Comparison of ENCODE assay signal across 16 cellular contexts in the genomic region with DNA sequence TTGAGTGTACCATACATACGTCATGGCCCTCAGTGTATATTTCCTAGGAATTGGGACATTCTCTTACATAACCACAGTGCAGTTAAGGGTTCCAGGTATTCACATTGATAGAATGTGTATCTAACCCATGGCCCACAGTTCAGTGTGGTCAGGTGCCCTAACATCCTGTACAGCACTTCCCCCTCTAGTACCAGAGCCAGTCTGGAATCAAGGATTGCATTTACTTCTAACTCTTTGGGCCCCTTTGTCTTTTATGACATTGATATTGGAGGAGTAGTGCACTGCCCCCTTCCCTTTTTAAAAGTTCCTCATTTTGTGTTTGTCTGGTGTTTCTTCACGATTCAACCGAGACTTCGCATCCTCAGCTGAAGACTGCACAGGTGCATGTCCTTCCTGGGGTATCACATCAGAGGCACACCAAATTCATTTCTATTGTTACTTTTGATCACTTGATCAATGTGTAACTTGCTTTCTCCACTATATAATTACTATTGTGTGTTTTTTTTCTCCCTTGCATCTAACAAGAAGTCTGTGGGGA. TPM values are rescaled to one million over a fixed set of nuclear protein-coding genes. Genes with fewer than 3 reads are reported as not detected.
"Had no signal": no experiment of that assay in that cellular context is flagged by ENCODE, and none has a peak within 500 bp of the region (broad histone marks: within the 10 kb centered on the region; RNA-seq: fewer than 3 reads in every experiment).

No MANE protein-coding gene starts in this region.

- H3K36me3 Mint-ChIP-seq: activated naive CD4-positive, alpha-beta T cell treated with anti-CD3 and anti-CD28 coated beads, Interleukin-2, amount 10 ng/mL, durations not matched to agents 7 days and 5 days had no signal

- H3K9me3 Mint-ChIP-seq: activated CD8-positive, alpha-beta T cell treated with anti-CD3 and anti-CD28 coated beads for 36 hours; activated naive CD4-positive, alpha-beta T cell treated with anti-CD3 and anti-CD28 coated beads, Interleukin-2, amount 10 ng/mL, durations not matched to agents 7 days and 5 days; nephron; stimulated activated naive CD8-positive, alpha-beta T cell treated with anti-CD3 and anti-CD28 coated beads, Interleukin-15, amount 100 ng/mL, for 72 hours had no signal

- H3K4me3 ChIP-seq: adrenal gland, coronary artery, mucosa of descending colon, thoracic aorta had no signal

- H3K27ac Mint-ChIP-seq: activated CD8-positive, alpha-beta T cell treated with anti-CD3 and anti-CD28 coated beads for 36 hours; activated naive CD4-positive, alpha-beta T cell treated with anti-CD3 and anti-CD28 coated beads, Interleukin-2, amount 10 ng/mL, durations not matched to agents 7 days and 5 days; nephron; stimulated activated naive CD8-positive, alpha-beta T cell treated with anti-CD3 and anti-CD28 coated beads, Interleukin-15, amount 100 ng/mL, for 72 hours had no signal

- H3K27me3 ChIP-seq: adrenal gland had no signal

- ATAC-seq: activated CD8-positive, alpha-beta T cell treated with anti-CD3 and anti-CD28 coated beads for 36 hours; left lobe of liver; mucosa of descending colon; stimulated activated naive CD8-positive, alpha-beta T cell treated with anti-CD3 and anti-CD28 coated beads, Interleukin-15, amount 100 ng/mL, for 72 hours had no signal

- H3K9me3 ChIP-seq: adrenal gland, mucosa of descending colon, thoracic aorta had no signal

- DNase-seq: activated CD8-positive, alpha-beta memory T cell treated with anti-CD3 and anti-CD28 coated beads, Interleukin-2, amount 50 U/mL, for 4 hours; activated CD8-positive, alpha-beta T cell treated with anti-CD3 and anti-CD28 coated beads for 36 hours; activated naive CD4-positive, alpha-beta T cell treated with anti-CD3 and anti-CD28 coated beads, Interleukin-2, amount 10 ng/mL, durations not matched to agents 7 days and 5 days; adrenal gland; caudate nucleus; effector CD8-positive, alpha-beta T cell; islet precursor cell; mammary epithelial cell; mucosa of descending colon; stimulated activated CD4-positive, alpha-beta T cell treated with anti-CD3 and anti-CD28 coated beads, Interleukin-4, amount 100 ng/mL, for 1 hour; stimulated activated naive CD8-positive, alpha-beta T cell treated with anti-CD3 and anti-CD28 coated beads, Interleukin-15, amount 100 ng/mL, for 72 hours had no signal

- H3K4me1 Mint-ChIP-seq: activated naive CD4-positive, alpha-beta T cell treated with anti-CD3 and anti-CD28 coated beads, Interleukin-2, amount 10 ng/mL, durations not matched to agents 7 days and 5 days; nephron; stimulated activated naive CD8-positive, alpha-beta T cell treated with anti-CD3 and anti-CD28 coated beads, Interleukin-15, amount 100 ng/mL, for 72 hours had no signal

- H3K4me1 ChIP-seq: adrenal gland had no signal

- H3K27me3 Mint-ChIP-seq: activated CD8-positive, alpha-beta T cell treated with anti-CD3 and anti-CD28 coated beads for 36 hours; activated naive CD4-positive, alpha-beta T cell treated with anti-CD3 and anti-CD28 coated beads, Interleukin-2, amount 10 ng/mL, durations not matched to agents 7 days and 5 days; stimulated activated naive CD8-positive, alpha-beta T cell treated with anti-CD3 and anti-CD28 coated beads, Interleukin-15, amount 100 ng/mL, for 72 hours had no signal

- H3K36me3 ChIP-seq: adrenal gland, thoracic aorta had no signal

- H3K27ac ChIP-seq: adrenal gland, coronary artery, thoracic aorta had no signal

- H3K4me3 Mint-ChIP-seq: activated CD8-positive, alpha-beta T cell treated with anti-CD3 and anti-CD28 coated beads for 36 hours; activated naive CD4-positive, alpha-beta T cell treated with anti-CD3 and anti-CD28 coated beads, Interleukin-2, amount 10 ng/mL, durations not matched to agents 7 days and 5 days; nephron; stimulated activated naive CD8-positive, alpha-beta T cell treated with anti-CD3 and anti-CD28 coated beads, Interleukin-15, amount 100 ng/mL, for 72 hours had no signal

RNA-seq across cellular contexts. Expression of gene NPFFR1, which starts 22.4 kb away (rescaled TPM):
- total RNA-seq: activated CD8-positive, alpha-beta T cell treated with anti-CD3 and anti-CD28 coated beads for 36 hours; fibroblast of lung; left lobe of liver had no signal
